Comparison of ENCODE assay signal across 8 cellular contexts in the genomic region with DNA sequence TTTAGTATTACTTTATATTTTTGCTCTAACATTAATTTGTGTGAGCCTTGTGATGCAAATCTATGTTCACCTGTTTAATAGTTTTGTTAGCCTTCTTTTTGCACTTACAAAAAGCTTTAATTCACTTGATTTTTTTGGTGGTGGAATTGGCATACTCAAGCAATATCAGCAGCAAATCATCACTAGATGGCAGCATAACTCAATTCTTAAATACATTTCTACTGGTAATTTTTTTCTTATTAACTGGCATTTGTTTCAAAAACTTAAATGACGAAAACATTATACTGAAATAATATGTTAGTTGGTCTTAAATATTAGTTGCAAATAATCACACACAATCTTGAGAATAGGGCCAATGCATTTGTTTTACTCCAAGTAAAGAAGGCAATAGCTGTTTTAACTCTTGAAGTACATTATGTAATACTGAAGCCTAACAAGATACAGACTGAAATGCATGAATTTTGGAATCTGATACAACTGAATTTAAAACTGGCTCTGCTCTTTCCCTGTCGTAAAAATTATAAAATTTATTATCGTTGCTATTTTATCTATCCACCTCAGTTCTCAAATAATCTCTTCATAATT.
DNase-seq lines count a peak whose midpoint lies in the region; ATAC-seq and TF ChIP-seq lines count a peak whose summit lies in the region.

No MANE protein-coding gene starts in this region.

- CTCF ChIA-PET in T-cell (lab: Charles Lee) = interaction anchor here (0.6 to 1.3 kb wide), 5 partner anchors 12 to 647 kb away, joined by 3 to 6 read pairs (median 3); no protein-coding TSS in a partner anchor

- H3K4me1 Mint-ChIP-seq in T-cell = no peaks in the 10 kb centered on the region

- POLR2A ChIA-PET in T-cell (lab: Charles Lee) = no interaction called here

- H3K27me3 Mint-ChIP-seq in T-cell = peaks cover 0 to 3% of the 10 kb centered on the region in 2 donors

- H3K36me3 Mint-ChIP-seq in T-cell = no peaks in the 10 kb centered on the region

- TF ChIP-seq CTCF in AG09319 (IDR thresholded peaks at IDR 0.05; ENCODE audit: low read depth, low read length) = peak; percentile 61

- no peak overlapping the region for H3K4me3 Mint-ChIP-seq in T-cell

- H3K9me3 Mint-ChIP-seq in T-cell = peaks cover 0 to 3% (median 2%) of the 10 kb centered on the region in 3 donors

- peak; percentile 16 for DNase-seq in AG09319 (ENCODE audit: extremely low read depth, low read depth)
- DNase-seq in NCI-H1694 treated with DMSO at 0.1 percent for 48 hours (lab: John Stamatoyannopoulos, UW) = peak; percentile 49
- DNase-seq in amniotic stem cell (lab: John Stamatoyannopoulos, UW) = peak; percentile 23
- DNase-seq in kidney glomerular epithelial cell (lab: John Stamatoyannopoulos, UW) = peak; percentile 49
- DNase-seq in T-cell = no peak
- DNase-seq in occipital lobe (lab: John Stamatoyannopoulos, UW) = no peak
- DNase-seq in activated effector memory CD4-positive, alpha-beta T cell treated with anti-CD3 and anti-CD28 coated beads, Interleukin-2, amount 50 U/mL, for 16 hours = no peak

- H3K27ac Mint-ChIP-seq in T-cell = no peak overlapping the region

- ATAC-seq in GM19351 (IDR thresholded peaks at IDR 0.05; ENCODE audit: unreplicated experiment) (peak; percentile 69), T-cell (replicated peaks in 1 of 4) (no peak)

Comparison
In these comparisons a context has a peak if more than half of its experiments do, and no peak if none do; other contexts are left out.
1. DNase-seq: peak in AG09319 (single experiment), NCI-H1694 treated with DMSO at 0.1 percent for 48 hours (single experiment), amniotic stem cell (single experiment) and kidney glomerular epithelial cell (single experiment); none in T-cell (0 of 34), occipital lobe (single experiment) and activated effector memory CD4-positive, alpha-beta T cell treated with anti-CD3 and anti-CD28 coated beads, Interleukin-2, amount 50 U/mL, for 16 hours (single experiment).